15 cellular contexts compared by ENCODE assay signal in the genomic region with DNA sequence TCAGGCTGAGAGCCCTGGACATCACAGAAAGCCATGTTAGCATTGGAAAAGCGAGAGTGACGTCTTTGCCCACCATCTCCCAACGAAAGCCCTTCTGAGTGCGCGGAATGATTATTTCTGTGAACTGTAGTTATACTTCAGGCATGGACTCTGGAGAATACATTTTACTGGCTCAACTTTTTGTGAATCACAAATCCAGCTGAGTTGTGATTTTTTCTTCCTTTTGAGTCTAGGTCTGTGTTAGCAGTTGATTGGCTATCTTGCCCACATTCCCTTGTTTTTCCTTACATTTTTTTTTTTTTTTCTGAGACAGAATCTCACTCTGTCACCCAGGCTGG.
"Had no signal": no experiment of that assay in that cellular context is flagged by ENCODE, and none has a peak within 500 bp of the region (broad histone marks: within the 10 kb centered on the region; RNA-seq: fewer than 3 reads in every experiment).

No MANE protein-coding gene starts in this region.

- H3K36me3 Mint-ChIP-seq: activated naive CD8-positive, alpha-beta T cell; stimulated activated effector memory CD8-positive, alpha-beta T cell treated with anti-CD3 and anti-CD28 coated beads, Interleukin-12 subunit alpha, Interleukin-12 subunit beta, amount 100 ng/mL, for 72 hours had no signal

- H3K4me3 Mint-ChIP-seq: activated naive CD8-positive, alpha-beta T cell; naive thymus-derived CD4-positive, alpha-beta T cell; stimulated activated effector memory CD8-positive, alpha-beta T cell treated with anti-CD3 and anti-CD28 coated beads, Interleukin-12 subunit alpha, Interleukin-12 subunit beta, amount 100 ng/mL, for 72 hours had no signal

- H3K4me3 ChIP-seq: smooth muscle cell, tibial nerve had no signal

- H3K36me3 ChIP-seq: heart right ventricle, tibial nerve had no signal

- H3K4me1 Mint-ChIP-seq: naive thymus-derived CD4-positive, alpha-beta T cell; stimulated activated effector memory CD8-positive, alpha-beta T cell treated with anti-CD3 and anti-CD28 coated beads, Interleukin-12 subunit alpha, Interleukin-12 subunit beta, amount 100 ng/mL, for 72 hours had no signal

- H3K27ac Mint-ChIP-seq: activated naive CD8-positive, alpha-beta T cell; naive thymus-derived CD4-positive, alpha-beta T cell; stimulated activated effector memory CD8-positive, alpha-beta T cell treated with anti-CD3 and anti-CD28 coated beads, Interleukin-12 subunit alpha, Interleukin-12 subunit beta, amount 100 ng/mL, for 72 hours had no signal

- H3K27me3 ChIP-seq: tibial nerve had no signal

- ATAC-seq: naive thymus-derived CD4-positive, alpha-beta T cell; stimulated activated effector memory CD8-positive, alpha-beta T cell treated with anti-CD3 and anti-CD28 coated beads, Interleukin-12 subunit alpha, Interleukin-12 subunit beta, amount 100 ng/mL, for 72 hours had no signal

- DNase-seq: activated CD4-positive, alpha-beta T cell treated with anti-CD3 and anti-CD28 coated beads for 1 hour; activated CD4-positive, alpha-beta T cell treated with anti-CD3 and anti-CD28 coated beads, Interleukin-2, amount 50 U/mL, for 48 hours; activated gamma-delta T cell; activated T-cell treated with anti-CD3 and anti-CD28 coated beads, Interleukin-2, amount 50 U/mL, for 48 hours; heart right ventricle; kidney; midbrain; naive thymus-derived CD4-positive, alpha-beta T cell had no signal

- FAIRE-seq: colon, endothelial cell of umbilical vein, frontal cortex, kidney had no signal

- H3K4me1 ChIP-seq: tibial nerve had no signal
